8 cellular contexts compared by ENCODE assay signal in genomic region chr1:110312188-110313121, GRCh38. TPM values are rescaled to one million over a fixed set of nuclear protein-coding genes. Genes with fewer than 3 reads are reported as not detected.
DNase-seq lines count a peak whose midpoint lies in the region; ATAC-seq, FAIRE-seq and TF ChIP-seq lines count a peak whose summit lies in the region.

No MANE protein-coding gene starts in this region.

- no peaks in the 10 kb centered on the region for H3K9me3 Mint-ChIP-seq in activated T-cell treated with anti-CD3 and anti-CD28 coated beads, Interleukin-2, amount 50 U/mL, for 4 hours
- no peaks in the 10 kb centered on the region for H3K9me3 Mint-ChIP-seq in naive thymus-derived CD8-positive, alpha-beta T cell
- H3K9me3 Mint-ChIP-seq in stimulated activated memory B cell treated with anti-CD40 and anti-IgM and Interleukin-4, amounts not matched to agents 10 μg/mL and 1 μg/mL and 100 μg/mL, for 72 hours, result no peaks in the 10 kb centered on the region

- no peak overlapping the region for H3K4me3 Mint-ChIP-seq in activated T-cell treated with anti-CD3 and anti-CD28 coated beads, Interleukin-2, amount 50 U/mL, for 4 hours
- H3K4me3 Mint-ChIP-seq in naive thymus-derived CD8-positive, alpha-beta T cell, result no peak overlapping the region
- H3K4me3 Mint-ChIP-seq in stimulated activated memory B cell treated with anti-CD40 and anti-IgM and Interleukin-4, amounts not matched to agents 10 μg/mL and 1 μg/mL and 100 μg/mL, for 72 hours, result no peak overlapping the region

- no peak overlapping the region for H3K4me2 ChIP-seq in DND-41 (ENCODE audit: insufficient read depth, low read length)

- H3K9ac ChIP-seq in DND-41 (ENCODE audit: low read depth, low read length), result no peak overlapping the region

- H3K27ac ChIP-seq in DND-41 (ENCODE audit: low read length), result no peak overlapping the region

- peak; percentile 93 for TF ChIP-seq CTCF in DND-41 (IDR thresholded peaks at IDR 0.05; ENCODE audit: borderline replicate concordance, extremely low read depth, low read length, poor library complexity, severe bottlenecking)

- no peaks in the 10 kb centered on the region for H3K36me3 ChIP-seq in DND-41 (ENCODE audit: insufficient read depth, low read length)

- no peaks in the 10 kb centered on the region for H4K20me1 ChIP-seq in DND-41 (ENCODE audit: insufficient read depth, low read length)

- H3K9me3 ChIP-seq in DND-41 (ENCODE audit: insufficient read depth, low read length, severe bottlenecking), result no peaks in the 10 kb centered on the region

- H3K4me3 ChIP-seq in DND-41 (ENCODE audit: low read depth in 1 of 2, low read length in 2 of 2), result no peak overlapping the region

- no peak overlapping the region for H2AFZ ChIP-seq in DND-41 (ENCODE audit: low read depth, low read length)

- H3K36me3 Mint-ChIP-seq in activated T-cell treated with anti-CD3 and anti-CD28 coated beads, Interleukin-2, amount 50 U/mL, for 4 hours (ENCODE audit: insufficient read depth), result no peaks in the 10 kb centered on the region
- peaks cover 0 to 2% (median 0%) of the 10 kb centered on the region in 3 donors for H3K36me3 Mint-ChIP-seq in naive thymus-derived CD8-positive, alpha-beta T cell
- H3K36me3 Mint-ChIP-seq in stimulated activated memory B cell treated with anti-CD40 and anti-IgM and Interleukin-4, amounts not matched to agents 10 μg/mL and 1 μg/mL and 100 μg/mL, for 72 hours, result no peaks in the 10 kb centered on the region

- peaks cover 6% of the 10 kb centered on the region for H3K27me3 ChIP-seq in DND-41 (ENCODE audit: insufficient read depth, low read length, poor library complexity)

- POLR2A ChIA-PET in naive thymus-derived CD8-positive, alpha-beta T cell (lab: Charles Lee), result interaction anchor here (1.3 to 3.5 kb wide), 5 partner anchors 26 to 115 kb away, joined by 4 to 38 read pairs (median 6); partner anchors contain the start of gene KCNC4

- ATAC-seq in DND-41 (ENCODE audit: insufficient read depth, low read depth), result peak; percentile 98
- peak; percentile 96 to 99 for ATAC-seq in activated T-cell treated with anti-CD3 and anti-CD28 coated beads, Interleukin-2, amount 50 U/mL, for 4 hours
- peak; percentile 99 to 100 for ATAC-seq in naive thymus-derived CD8-positive, alpha-beta T cell
- ATAC-seq in stimulated activated memory B cell treated with anti-CD40 and anti-IgM and Interleukin-4, amounts not matched to agents 10 μg/mL and 1 μg/mL and 100 μg/mL, for 72 hours, result peak; percentile 87
- ATAC-seq in GM21576 (IDR thresholded peaks at IDR 0.05; ENCODE audit: unreplicated experiment), result no peak

- H3K4me1 ChIP-seq in DND-41 (ENCODE audit: insufficient read depth, low read length), result no peaks in the 10 kb centered on the region

- no peak for FAIRE-seq in HTR-8/SVneo (lab: Jason Lieb, UNC)

- H3K79me2 ChIP-seq in DND-41 (ENCODE audit: insufficient read depth, low read length), result no peaks in the 10 kb centered on the region

- H3K4me1 Mint-ChIP-seq in activated T-cell treated with anti-CD3 and anti-CD28 coated beads, Interleukin-2, amount 50 U/mL, for 4 hours (ENCODE audit: low read depth), result peaks cover 2% of the 10 kb centered on the region
- H3K4me1 Mint-ChIP-seq in naive thymus-derived CD8-positive, alpha-beta T cell, result peaks cover 0 to 4% (median 2%) of the 10 kb centered on the region in 4 donors
- peaks cover 17% of the 10 kb centered on the region for H3K4me1 Mint-ChIP-seq in stimulated activated memory B cell treated with anti-CD40 and anti-IgM and Interleukin-4, amounts not matched to agents 10 μg/mL and 1 μg/mL and 100 μg/mL, for 72 hours

- no peaks in the 10 kb centered on the region for H3K27me3 Mint-ChIP-seq in activated T-cell treated with anti-CD3 and anti-CD28 coated beads, Interleukin-2, amount 50 U/mL, for 4 hours (ENCODE audit: low read depth)
- peaks cover 0 to 2% (median 0%) of the 10 kb centered on the region in 5 donors for H3K27me3 Mint-ChIP-seq in naive thymus-derived CD8-positive, alpha-beta T cell
- no peaks in the 10 kb centered on the region for H3K27me3 Mint-ChIP-seq in stimulated activated memory B cell treated with anti-CD40 and anti-IgM and Interleukin-4, amounts not matched to agents 10 μg/mL and 1 μg/mL and 100 μg/mL, for 72 hours

- peak overlapping the region in 3 of 10 donors; percentile 27 to 52 (median 35) for H3K27ac Mint-ChIP-seq in naive thymus-derived CD8-positive, alpha-beta T cell
- H3K27ac Mint-ChIP-seq in stimulated activated memory B cell treated with anti-CD40 and anti-IgM and Interleukin-4, amounts not matched to agents 10 μg/mL and 1 μg/mL and 100 μg/mL, for 72 hours, result peak overlapping the region; percentile 26

- DNase-seq in DND-41, result peak; percentile 69
- peak; percentile 54 for DNase-seq in HTR-8/SVneo (ENCODE audit: insufficient read length, low spot score)
- peak; percentile 72 for DNase-seq in OCI-M1 (lab: John Stamatoyannopoulos, UW)
- peak; percentile 71 for DNase-seq in activated T-cell treated with anti-CD3 and anti-CD28 coated beads, Interleukin-2, amount 50 U/mL, for 4 hours
- DNase-seq in fibroblast of gingiva (ENCODE audit: low read depth), result peak; percentile 71
- DNase-seq in naive thymus-derived CD8-positive, alpha-beta T cell, result peak; percentile 60 to 88 (median 72)

RNA-seq across cellular contexts. Expression of gene RBM15, which starts 26.7 kb away (rescaled TPM):
- 10 to 100 TPM; 44.5 to 49.2 (median 47.4) TPM for total RNA-seq in activated T-cell treated with anti-CD3 and anti-CD28 coated beads, Interleukin-2, amount 50 U/mL, for 4 hours
- total RNA-seq in naive thymus-derived CD8-positive, alpha-beta T cell, result 10 to 100 TPM; 43.1 to 44.0 TPM
- 10 to 100 TPM in 1 of 3 donors, 1 to 10 TPM in 2; 6.6 to 11.0 (median 8.2) TPM for polyA plus RNA-seq in naive thymus-derived CD8-positive, alpha-beta T cell
